In genomic region chr10:112296908-112297331, GRCh38 we compare ENCODE assay signal across 1 cellular context.
TF ChIP-seq lines count a peak whose summit lies in the region.

No MANE protein-coding gene starts in this region.

TF ChIP-seq in HepG2, 621 proteins besides CTCF, POLR2A, EP300 and RAD21 (continued from another document and continues in another):
- TF ChIP-seq ZNF281 (CRISPR knock-in tag; IDR thresholded peaks at IDR 0.05; ENCODE audit: borderline replicate concordance) (peak; percentile 69; the same call in 1 of the 2 replicates), TGIF2 (CRISPR knock-in tag; IDR thresholded peaks at IDR 0.05) (no peak), KDM6A (CRISPR knock-in tag; IDR thresholded peaks at IDR 0.05; ENCODE audit: low read depth) (peak; percentile 27; the same call in 1 of the 2 replicates), HNF1A (IDR thresholded peaks at IDR 0.05; ENCODE audit: low read depth) (no peak), HNF1A (CRISPR knock-in tag; IDR thresholded peaks at IDR 0.05; ENCODE audit: borderline replicate concordance) (no peak), CEBPZ (IDR thresholded peaks at IDR 0.05; ENCODE audit: low read length) (no peak), ZBTB7B (CRISPR knock-in tag; IDR thresholded peaks at IDR 0.05) (0 out of 2 replicates have a peak, but pooled peaks have one; percentile 52), MTA1 (CRISPR knock-in tag; IDR thresholded peaks at IDR 0.05; ENCODE audit: borderline replicate concordance) (peak; percentile 44; the same call in 1 of the 2 replicates), NFYB (CRISPR knock-in tag; IDR thresholded peaks at IDR 0.05) (0 out of 2 replicates have a peak, but pooled peaks have one; percentile 34), YEATS2 (CRISPR knock-in tag; IDR thresholded peaks at IDR 0.05; ENCODE audit: borderline replicate concordance) (no peak), GATAD1 (CRISPR knock-in tag; IDR thresholded peaks at IDR 0.05) (no peak), ZNF780A (CRISPR knock-in tag; IDR thresholded peaks at IDR 0.05) (no peak), IRF1 (CRISPR knock-in tag; IDR thresholded peaks at IDR 0.05; ENCODE audit: low read depth) (no peak), ZNF343 (CRISPR knock-in tag; IDR thresholded peaks at IDR 0.05) (no peak), KMT2B (CRISPR knock-in tag; IDR thresholded peaks at IDR 0.05) (no peak), CBX5 (CRISPR knock-in tag; IDR thresholded peaks at IDR 0.05; ENCODE audit: borderline replicate concordance) (peak; percentile 51; the same call in 1 of the 2 replicates), HOXA9 (CRISPR knock-in tag; IDR thresholded peaks at IDR 0.05; ENCODE audit: borderline replicate concordance) (no peak), HNF4G (IDR thresholded peaks at IDR 0.05; ENCODE audit: borderline replicate concordance, low read depth, low read length) (peak; percentile 42; the same call in 1 of the 2 replicates), HNF4G (CRISPR knock-in tag; IDR thresholded peaks at IDR 0.05; ENCODE audit: borderline replicate concordance, low read depth) (no peak), ZFY (CRISPR knock-in tag; IDR thresholded peaks at IDR 0.05) (0 out of 2 replicates have a peak, but pooled peaks have one; percentile 34), RXRB (CRISPR knock-in tag; IDR thresholded peaks at IDR 0.05; ENCODE audit: borderline replicate concordance) (no peak), GATAD2A (CRISPR knock-in tag; IDR thresholded peaks at IDR 0.05) (peak; percentile 57; the same call in 1 of the 2 replicates), ZNF101 (CRISPR knock-in tag; IDR thresholded peaks at IDR 0.05; ENCODE audit: borderline replicate concordance, low read depth) (no peak), MYPOP (CRISPR knock-in tag; IDR thresholded peaks at IDR 0.05) (no peak), HMGXB4 (CRISPR knock-in tag; IDR thresholded peaks at IDR 0.05; ENCODE audit: borderline replicate concordance in 1 of 2, low read depth in 1 of 2) (no peak), GLI4 (CRISPR knock-in tag; IDR thresholded peaks at IDR 0.05; ENCODE audit: borderline replicate concordance) (no peak), SOX13 (IDR thresholded peaks at IDR 0.05) (no peak), SOX13 (CRISPR knock-in tag; conservative IDR thresholded peaks at IDR 0.05 in 1 of 2, IDR thresholded peaks at IDR 0.05 in 1 of 2) (peak in 1 of 2 experiments; percentile 77; a peak in 2 of 4 replicates), ZNF136 (CRISPR knock-in tag; IDR thresholded peaks at IDR 0.05; ENCODE audit: low read depth) (no peak), ZNF850 (CRISPR knock-in tag; conservative IDR thresholded peaks at IDR 0.05) (no peak), POLR2AphosphoS5 (IDR thresholded peaks at IDR 0.05; ENCODE audit: low read depth, low read length) (peak; percentile 32; the same call in 1 of the 2 replicates), ELF4 (CRISPR knock-in tag; IDR thresholded peaks at IDR 0.05; ENCODE audit: borderline replicate concordance) (no peak), ZNF841 (CRISPR knock-in tag; IDR thresholded peaks at IDR 0.05; ENCODE audit: borderline replicate concordance) (no peak), ZGPAT (CRISPR knock-in tag; IDR thresholded peaks at IDR 0.05) (0 out of 2 replicates have a peak, but pooled peaks have one; percentile 21), ZNF274 (CRISPR knock-in tag; IDR thresholded peaks at IDR 0.05) (no peak), EEA1 (CRISPR knock-in tag; IDR thresholded peaks at IDR 0.05; ENCODE audit: borderline replicate concordance) (no peak), NR3C1 (CRISPR knock-in tag; IDR thresholded peaks at IDR 0.05) (no peak), ZBTB37 (CRISPR knock-in tag; IDR thresholded peaks at IDR 0.05) (no peak), ZNF432 (CRISPR knock-in tag; IDR thresholded peaks at IDR 0.05; ENCODE audit: borderline replicate concordance) (no peak), FOXP1 (IDR thresholded peaks at IDR 0.05) (no peak), FOXP1 (CRISPR knock-in tag; IDR thresholded peaks at IDR 0.05) (no peak), KAT2B (IDR thresholded peaks at IDR 0.05; ENCODE audit: borderline replicate concordance, low read depth, low read length) (no peak), STAT5B (CRISPR knock-in tag; IDR thresholded peaks at IDR 0.05) (no peak), ZBTB33 (CRISPR knock-in tag; IDR thresholded peaks at IDR 0.05) (no peak), REXO4 (CRISPR knock-in tag; IDR thresholded peaks at IDR 0.05; ENCODE audit: borderline replicate concordance) (no peak)
